1 cellular context compared by ENCODE assay signal in the genomic region with DNA sequence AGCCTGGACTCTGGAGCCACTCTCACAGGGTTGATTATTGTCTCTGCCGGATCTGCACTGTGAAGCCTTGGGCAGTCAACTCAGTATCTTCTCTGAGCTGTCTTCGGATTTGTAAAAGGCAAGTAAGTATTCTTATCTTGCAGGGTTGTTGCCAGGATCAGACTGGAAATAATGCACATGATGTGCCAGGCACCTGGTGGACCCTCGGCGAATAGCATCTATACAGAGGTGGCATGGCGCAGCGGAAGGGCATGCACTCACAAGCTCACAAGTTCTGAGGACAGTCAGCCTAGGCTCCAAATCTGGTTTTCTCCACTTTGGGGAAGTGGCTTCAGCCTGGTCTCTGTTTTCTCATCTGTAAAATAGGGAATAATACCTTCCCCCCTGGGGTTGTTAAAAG.
TF ChIP-seq lines count a peak whose summit lies in the region.

No MANE protein-coding gene starts in this region.

TF ChIP-seq in WTC11, 78 proteins besides CTCF, POLR2A, EP300 and RAD21 (continued from another document):
- TF ChIP-seq ELF4 (CRISPR knock-in tag; IDR thresholded peaks at IDR 0.05; ENCODE audit: low read depth), result no peak
- no peak for TF ChIP-seq CREM (CRISPR knock-in tag; IDR thresholded peaks at IDR 0.05)
- TF ChIP-seq, protein P1, sequence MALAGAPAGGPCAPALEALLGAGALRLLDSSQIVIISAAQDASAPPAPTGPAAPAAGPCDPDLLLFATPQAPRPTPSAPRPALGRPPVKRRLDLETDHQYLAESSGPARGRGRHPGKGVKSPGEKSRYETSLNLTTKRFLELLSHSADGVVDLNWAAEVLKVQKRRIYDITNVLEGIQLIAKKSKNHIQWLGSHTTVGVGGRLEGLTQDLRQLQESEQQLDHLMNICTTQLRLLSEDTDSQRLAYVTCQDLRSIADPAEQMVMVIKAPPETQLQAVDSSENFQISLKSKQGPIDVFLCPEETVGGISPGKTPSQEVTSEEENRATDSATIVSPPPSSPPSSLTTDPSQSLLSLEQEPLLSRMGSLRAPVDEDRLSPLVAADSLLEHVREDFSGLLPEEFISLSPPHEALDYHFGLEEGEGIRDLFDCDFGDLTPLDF (CRISPR knock-in tag; IDR thresholded peaks at IDR 0.05), result no peak
- no peak for TF ChIP-seq SOX15 (CRISPR knock-in tag; IDR thresholded peaks at IDR 0.05)
- no peak for TF ChIP-seq GABPB1 (CRISPR knock-in tag; IDR thresholded peaks at IDR 0.05)
- TF ChIP-seq TCF7 (CRISPR knock-in tag; IDR thresholded peaks at IDR 0.05; ENCODE audit: low read depth), result no peak
- TF ChIP-seq ZNF317 (CRISPR knock-in tag; IDR thresholded peaks at IDR 0.05; ENCODE audit: borderline replicate concordance, low read depth), result no peak
- TF ChIP-seq, protein P2, sequence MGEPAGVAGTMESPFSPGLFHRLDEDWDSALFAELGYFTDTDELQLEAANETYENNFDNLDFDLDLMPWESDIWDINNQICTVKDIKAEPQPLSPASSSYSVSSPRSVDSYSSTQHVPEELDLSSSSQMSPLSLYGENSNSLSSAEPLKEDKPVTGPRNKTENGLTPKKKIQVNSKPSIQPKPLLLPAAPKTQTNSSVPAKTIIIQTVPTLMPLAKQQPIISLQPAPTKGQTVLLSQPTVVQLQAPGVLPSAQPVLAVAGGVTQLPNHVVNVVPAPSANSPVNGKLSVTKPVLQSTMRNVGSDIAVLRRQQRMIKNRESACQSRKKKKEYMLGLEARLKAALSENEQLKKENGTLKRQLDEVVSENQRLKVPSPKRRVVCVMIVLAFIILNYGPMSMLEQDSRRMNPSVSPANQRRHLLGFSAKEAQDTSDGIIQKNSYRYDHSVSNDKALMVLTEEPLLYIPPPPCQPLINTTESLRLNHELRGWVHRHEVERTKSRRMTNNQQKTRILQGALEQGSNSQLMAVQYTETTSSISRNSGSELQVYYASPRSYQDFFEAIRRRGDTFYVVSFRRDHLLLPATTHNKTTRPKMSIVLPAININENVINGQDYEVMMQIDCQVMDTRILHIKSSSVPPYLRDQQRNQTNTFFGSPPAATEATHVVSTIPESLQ (CRISPR knock-in tag; IDR thresholded peaks at IDR 0.05), result no peak
